13 cellular contexts compared by ENCODE assay signal in the genomic region with DNA sequence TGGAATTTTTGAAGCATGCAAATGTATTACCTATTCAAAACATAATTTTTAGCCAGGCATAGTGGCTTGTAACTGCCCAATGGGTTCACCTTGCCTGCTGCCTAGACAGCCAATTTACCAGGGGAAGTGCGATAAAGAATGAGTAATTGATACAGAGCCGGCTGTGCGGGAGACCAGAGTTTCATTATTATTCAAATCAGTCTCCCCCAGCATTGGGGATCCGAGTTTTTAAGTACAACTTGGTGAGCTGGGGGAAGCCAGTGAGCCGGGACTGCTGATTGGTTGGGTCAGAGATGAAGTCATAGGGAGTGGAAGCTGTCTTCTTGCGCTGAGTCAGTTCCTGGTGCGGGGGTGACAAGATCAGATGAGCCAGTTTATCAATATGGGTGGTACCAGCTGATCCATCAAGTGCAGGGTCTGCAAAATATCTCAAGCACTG. TPM values are rescaled to one million over a fixed set of nuclear protein-coding genes. Genes with fewer than 3 reads are reported as not detected.
A peak's percentile ranks its signal among the peaks of the same experiment; 100 is the strongest.
DNase-seq lines count a peak whose midpoint lies in the region; ATAC-seq and TF ChIP-seq lines count a peak whose summit lies in the region.
"Had no signal": no experiment of that assay in that cellular context is flagged by ENCODE, and none has a peak within 500 bp of the region (broad histone marks: within the 10 kb centered on the region; RNA-seq: fewer than 3 reads in every experiment).

No MANE protein-coding gene starts in this region.

- H2BK15ac ChIP-seq in H9 (ENCODE audit: low read depth, low read length), result no peak overlapping the region

- no peak overlapping the region for H4K8ac ChIP-seq in H9 (replicated peaks; ENCODE audit: insufficient read length, low read depth, low read length)

- no peak for ATAC-seq in HG03159 (IDR thresholded peaks at IDR 0.05; ENCODE audit: unreplicated experiment)
- ATAC-seq: esophagus mucosa had no signal

- no peak overlapping the region for H2AK5ac ChIP-seq in H9 (ENCODE audit: insufficient read length, low read length)

- H3K27me3 Mint-ChIP-seq in H9 (ENCODE audit: low read depth), result no peaks in the 10 kb centered on the region
- peaks cover 5% of the 10 kb centered on the region for H3K27me3 Mint-ChIP-seq in activated CD4-positive, alpha-beta memory T cell treated with anti-CD3 and anti-CD28 coated beads, Interleukin-2, amount 10 ng/mL, durations not matched to agents 7 days and 5 days
- H3K27me3 Mint-ChIP-seq: type B pancreatic cell had no signal

- H3K79me2 ChIP-seq in H9 (ENCODE audit: insufficient read depth, low read length) (no peaks in the 10 kb centered on the region), Karpas-422 (ENCODE audit: low read length) (no peaks in the 10 kb centered on the region)

- H3K27ac Mint-ChIP-seq in H9, result peak overlapping the region in 1 of 3 experiments; percentile 87; a peak in 1 of 7 replicates
- no peak overlapping the region for H3K27ac Mint-ChIP-seq in activated CD4-positive, alpha-beta memory T cell treated with anti-CD3 and anti-CD28 coated beads, Interleukin-2, amount 10 ng/mL, durations not matched to agents 7 days and 5 days
- H3K27ac Mint-ChIP-seq: activated naive CD8-positive, alpha-beta T cell treated with anti-CD3 and anti-CD28 coated beads, Interleukin-2, amount 10 ng/mL, durations not matched to agents 7 days and 5 days; mesothelial cell of epicardium; type B pancreatic cell had no signal

- H3K36me3 ChIP-seq in Karpas-422 (ENCODE audit: insufficient read depth, low read length), result no peaks in the 10 kb centered on the region

- no peak overlapping the region for H4K91ac ChIP-seq in H9 (ENCODE audit: insufficient read length, low read depth, low read length)

- no peaks in the 10 kb centered on the region for H3K27me3 ChIP-seq in H9 (ENCODE audit: insufficient read depth, low read length)
- H3K27me3 ChIP-seq in Karpas-422 (ENCODE audit: low read length), result 0 out of 2 replicates have a peak, but pooled peaks cover 3% of the 10 kb centered on the region

- peak; percentile 67 for DNase-seq in H9
- peak; percentile 63 for DNase-seq in activated CD4-positive, alpha-beta memory T cell treated with anti-CD3 and anti-CD28 coated beads, Interleukin-2, amount 10 ng/mL, durations not matched to agents 7 days and 5 days
- DNase-seq in fibroblast of mammary gland (ENCODE audit: low read depth), result peak; percentile 28
- peak; percentile 7 for DNase-seq in stimulated activated CD8-positive, alpha-beta memory T cell treated with anti-CD3 and anti-CD28 coated beads, Interleukin-15, amount 100 ng/mL, for 24 hours (ENCODE audit: low read depth)
- DNase-seq in Karpas-422, result no peak
- DNase-seq in NCI-H1694 treated with DMSO at 0.1 percent for 48 hours (lab: John Stamatoyannopoulos, UW), result no peak
- DNase-seq in NCI-H1436 treated with DMSO at 0.1 percent for 48 hours (lab: John Stamatoyannopoulos, UW), result no peak
- DNase-seq: activated naive CD8-positive, alpha-beta T cell treated with anti-CD3 and anti-CD28 coated beads, Interleukin-2, amount 10 ng/mL, durations not matched to agents 7 days and 5 days had no signal

- H3K4ac ChIP-seq in H9 (ENCODE audit: low read depth, low read length), result no peak overlapping the region

- H3K9ac ChIP-seq in H9 (ENCODE audit: extremely low read depth, insufficient read length, low read length) (no peak overlapping the region), Karpas-422 (ENCODE audit: low read length) (no peak overlapping the region)

- no peak overlapping the region for H3K14ac ChIP-seq in H9 (ENCODE audit: insufficient read depth, low read length)

- H3K18ac ChIP-seq in H9 (ENCODE audit: insufficient read length, low read depth, low read length), result no peak overlapping the region

- H2BK20ac ChIP-seq in H9 (ENCODE audit: low read depth, low read length, poor library complexity, severe bottlenecking), result no peak overlapping the region

- no peaks in the 10 kb centered on the region; a peak in 1 of 7 replicates for H3K36me3 Mint-ChIP-seq in H9 (ENCODE audit: insufficient read depth in 1 of 3, low read depth in 3 of 3)
- no peaks in the 10 kb centered on the region for H3K36me3 Mint-ChIP-seq in activated CD4-positive, alpha-beta memory T cell treated with anti-CD3 and anti-CD28 coated beads, Interleukin-2, amount 10 ng/mL, durations not matched to agents 7 days and 5 days (ENCODE audit: low read depth)
- H3K36me3 Mint-ChIP-seq: activated naive CD8-positive, alpha-beta T cell treated with anti-CD3 and anti-CD28 coated beads, Interleukin-2, amount 10 ng/mL, durations not matched to agents 7 days and 5 days; mesothelial cell of epicardium; type B pancreatic cell had no signal

- peaks cover 0 to 4% of the 10 kb centered on the region in 2 experiments; a peak in 2 of 5 replicates for H3K9me3 Mint-ChIP-seq in H9
- peaks cover 2% of the 10 kb centered on the region for H3K9me3 Mint-ChIP-seq in activated CD4-positive, alpha-beta memory T cell treated with anti-CD3 and anti-CD28 coated beads, Interleukin-2, amount 10 ng/mL, durations not matched to agents 7 days and 5 days
- H3K9me3 Mint-ChIP-seq: activated naive CD8-positive, alpha-beta T cell treated with anti-CD3 and anti-CD28 coated beads, Interleukin-2, amount 10 ng/mL, durations not matched to agents 7 days and 5 days had no signal

- H2BK120ac ChIP-seq in H9 (ENCODE audit: low read depth, low read length, poor library complexity, severe bottlenecking), result no peak overlapping the region

- no CpG with 5 or more reads among the region's 7 CpGs for WGBS in H9 (ENCODE audit: extremely low coverage, insufficient read length, low lambda C conversion rate)

- no peak overlapping the region for H3K23ac ChIP-seq in H9 (ENCODE audit: insufficient read length, low read depth, low read length)

- H3T11ph ChIP-seq in H9 (ENCODE audit: low read length), result no peak overlapping the region

- H3K4me2 ChIP-seq in H9 (ENCODE audit: insufficient read depth, insufficient read length, low read length) (no peak overlapping the region), Karpas-422 (ENCODE audit: low read depth, low read length, poor library complexity, severe bottlenecking) (no peak overlapping the region)

- H4K20me1 ChIP-seq in H9 (ENCODE audit: control insufficient read depth, insufficient read depth, insufficient read length) (no peaks in the 10 kb centered on the region), Karpas-422 (ENCODE audit: insufficient read depth, low read depth, low read length) (no peaks in the 10 kb centered on the region)

- no peak overlapping the region for H2BK5ac ChIP-seq in H9 (ENCODE audit: insufficient read length, low read length)

- TF ChIP-seq CTCF in H9 (conservative IDR thresholded peaks at IDR 0.05) (no peak), fibroblast of mammary gland (conservative IDR thresholded peaks at IDR 0.05; ENCODE audit: control insufficient read depth, insufficient read depth, low read depth, low read length) (no peak)

- H3K27ac ChIP-seq in H9 (ENCODE audit: insufficient read length, low read depth, low read length) (no peak overlapping the region), Karpas-422 (ENCODE audit: low read length) (no peak overlapping the region)
- H3K27ac ChIP-seq: HL-60 had no signal

- H3K23me2 ChIP-seq in H9 (ENCODE audit: insufficient read length, low read depth, low read length, poor library complexity, severe bottlenecking), result no peaks in the 10 kb centered on the region

- H3K9me2 ChIP-seq in Karpas-422 (replicated peaks; ENCODE audit: insufficient read depth, low read length), result no peaks in the 10 kb centered on the region

- H2AFZ ChIP-seq in H9 (ENCODE audit: low read length) (no peak overlapping the region), Karpas-422 (ENCODE audit: low read length) (no peak overlapping the region)

- no peak overlapping the region for H3K4me3 ChIP-seq in fibroblast of mammary gland (ENCODE audit: control insufficient read depth, low read depth, low read length)
- H3K4me3 ChIP-seq in Karpas-422 (ENCODE audit: low read length), result no peak overlapping the region

- H3K4me3 Mint-ChIP-seq in H9, result peak overlapping the region in 1 of 2 experiments; percentile 57; a peak in 2 of 5 replicates
- H3K4me3 Mint-ChIP-seq in activated CD4-positive, alpha-beta memory T cell treated with anti-CD3 and anti-CD28 coated beads, Interleukin-2, amount 10 ng/mL, durations not matched to agents 7 days and 5 days, result no peak overlapping the region
- H3K4me3 Mint-ChIP-seq: activated naive CD8-positive, alpha-beta T cell treated with anti-CD3 and anti-CD28 coated beads, Interleukin-2, amount 10 ng/mL, durations not matched to agents 7 days and 5 days; mesothelial cell of epicardium; type B pancreatic cell had no signal

- H3K9me3 ChIP-seq in H9 (ENCODE audit: control insufficient read depth, low read depth, low read length) (no peaks in the 10 kb centered on the region), Karpas-422 (ENCODE audit: low read length) (no peaks in the 10 kb centered on the region)

- CTCF ChIA-PET in activated CD4-positive, alpha-beta memory T cell treated with anti-CD3 and anti-CD28 coated beads, Interleukin-2, amount 10 ng/mL, durations not matched to agents 7 days and 5 days (lab: Charles Lee), result interaction anchor here (1.6 kb wide), 1 partner anchor 12 kb away, joined by 4 read pairs; no protein-coding TSS in a partner anchor

- H4K5ac ChIP-seq in H9 (ENCODE audit: insufficient read length, low read depth, low read length), result no peak overlapping the region

- no peak overlapping the region for H3K56ac ChIP-seq in H9 (ENCODE audit: insufficient read length, low read depth, low read length)

- POLR2A ChIA-PET in activated CD4-positive, alpha-beta memory T cell treated with anti-CD3 and anti-CD28 coated beads, Interleukin-2, amount 10 ng/mL, durations not matched to agents 7 days and 5 days (lab: Charles Lee), result interaction anchor here (1.8 kb wide), 1 partner anchor 29 kb away, joined by 9 read pairs; a partner anchor contains a TSS

- peaks cover 19 to 28% of the 10 kb centered on the region in 2 experiments for H3K4me1 Mint-ChIP-seq in H9
- peaks cover 24% of the 10 kb centered on the region for H3K4me1 Mint-ChIP-seq in activated CD4-positive, alpha-beta memory T cell treated with anti-CD3 and anti-CD28 coated beads, Interleukin-2, amount 10 ng/mL, durations not matched to agents 7 days and 5 days
- H3K4me1 Mint-ChIP-seq: activated naive CD8-positive, alpha-beta T cell treated with anti-CD3 and anti-CD28 coated beads, Interleukin-2, amount 10 ng/mL, durations not matched to agents 7 days and 5 days had no signal

- no peak overlapping the region for H2BK12ac ChIP-seq in H9 (ENCODE audit: insufficient read length, low read depth, low read length)

- H3K4me1 ChIP-seq in H9 (ENCODE audit: insufficient read depth, low read length) (peaks cover 2% of the 10 kb centered on the region; the same call in 1 of the 2 replicates), Karpas-422 (ENCODE audit: low read length) (no peaks in the 10 kb centered on the region)

- no peaks in the 10 kb centered on the region for H3K79me1 ChIP-seq in H9 (ENCODE audit: insufficient read depth, low read depth, low read length, poor library complexity, severe bottlenecking)

RNA-seq across cellular contexts. Expression of a gene that starts 29.1 kb away (rescaled TPM):
- total RNA-seq in H9 (2021), result 29.7 and 30.1 TPM in 2 replicates
- total RNA-seq in activated CD4-positive, alpha-beta memory T cell treated with anti-CD3 and anti-CD28 coated beads, Interleukin-2, amount 10 ng/mL, durations not matched to agents 7 days and 5 days, result 10 to 100 TPM; 25.1 to 26.8 TPM
- total RNA-seq in Karpas-422 (2014; rRNA removed; shearing (Covaris generic); ENCODE audit: low replicate concordance), result 11.0 and 26.1 TPM in 2 replicates

Comparison
In these comparisons a context has a peak if more than half of its experiments do, and no peak if none do; other contexts are left out.
1. DNase-seq: peak in H9 (single experiment), activated CD4-positive, alpha-beta memory T cell treated with anti-CD3 and anti-CD28 coated beads, Interleukin-2, amount 10 ng/mL, durations not matched to agents 7 days and 5 days (single experiment), fibroblast of mammary gland (single experiment) and stimulated activated CD8-positive, alpha-beta memory T cell treated with anti-CD3 and anti-CD28 coated beads, Interleukin-15, amount 100 ng/mL, for 24 hours (single experiment); none in Karpas-422 (single experiment), NCI-H1694 treated with DMSO at 0.1 percent for 48 hours (single experiment) and NCI-H1436 treated with DMSO at 0.1 percent for 48 hours (single experiment).